Comparison of ENCODE assay signal across 7 cellular contexts in the genomic region with DNA sequence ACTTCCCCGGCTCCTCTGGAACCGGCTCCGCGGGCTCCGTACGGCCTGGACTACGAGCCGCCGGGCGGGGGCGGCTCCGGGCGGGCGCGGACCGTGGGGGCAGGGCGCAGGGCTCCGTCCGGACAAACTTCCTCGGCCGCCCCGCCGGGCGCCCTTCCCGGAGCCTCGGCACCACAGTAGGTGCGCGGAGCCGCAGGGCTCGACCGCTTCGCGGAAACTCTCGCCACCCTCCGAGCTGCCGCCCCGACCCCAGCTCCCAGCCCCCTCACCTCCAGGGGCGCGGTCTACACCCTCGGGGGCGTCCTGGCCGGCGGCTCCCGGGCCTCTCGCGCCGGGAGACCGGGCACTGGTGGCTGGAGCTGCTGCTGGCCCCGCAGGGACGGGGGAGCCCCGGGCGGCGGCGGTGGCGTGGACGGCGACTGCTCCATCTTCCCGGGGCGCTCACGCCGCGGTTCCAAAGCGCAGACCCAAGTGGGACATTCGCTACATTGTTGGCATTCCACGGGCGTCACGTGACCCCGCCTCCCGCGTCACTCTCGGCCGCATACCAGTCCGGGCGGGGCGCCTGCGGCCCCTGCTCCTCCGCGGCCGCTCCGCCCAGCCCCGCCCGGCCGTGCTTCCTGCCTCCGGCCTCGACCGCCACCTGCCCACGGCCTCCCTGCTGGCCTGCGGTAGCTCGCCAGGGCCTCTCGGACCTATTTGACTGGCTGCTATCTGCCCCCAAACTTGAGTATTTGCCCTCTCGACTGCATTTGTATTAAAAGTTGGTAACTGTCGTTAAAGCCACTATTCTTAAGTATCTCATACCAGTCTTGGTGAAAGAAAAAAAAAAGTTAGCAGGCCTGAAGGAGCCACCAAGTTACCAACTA. TPM values are rescaled to one million over a fixed set of nuclear protein-coding genes. Genes with fewer than 3 reads are reported as not detected.
DNase-seq lines count a peak whose midpoint lies in the region; ATAC-seq, FAIRE-seq and TF ChIP-seq lines count a peak whose summit lies in the region.

A gene (minus strand): TSS at position 510 of the 869 bp plus-strand sequence. CDS start 15,560 bp downstream, outside the sequence.

- no peaks in the 10 kb centered on the region for H3K9me3 ChIP-seq in kidney (ENCODE audit: control insufficient read depth in 1 of 2, low read length in 2 of 2)
- no peaks in the 10 kb centered on the region for H3K9me3 ChIP-seq in spleen

- H3K27ac ChIP-seq in cingulate gyrus (ENCODE audit: low read depth, low read length), result peak within 1 kb of the TSS; percentile 75
- peak within 1 kb of the TSS; percentile 95 to 99 for H3K27ac ChIP-seq in kidney (ENCODE audit: low read depth in 2 of 2, low read length in 2 of 2)
- H3K27ac ChIP-seq in spleen, result peak within 1 kb of the TSS; percentile 94 to 99 (median 98)

- 0 to 1% (median 0%) methylated on average over 54 to 92 of the region's 92 CpGs for WGBS in spleen, 5 donors

- FAIRE-seq in kidney (lab: Jason Lieb, UNC), result no peak

- no peaks in the 10 kb centered on the region for H3K36me3 ChIP-seq in kidney (ENCODE audit: control insufficient read depth in 1 of 2, insufficient read depth in 2 of 2, low read length in 2 of 2)
- no peaks in the 10 kb centered on the region for H3K36me3 ChIP-seq in spleen

- H3K4me3 ChIP-seq in kidney (ENCODE audit: low read length in 2 of 2) (peak within 1 kb of the TSS; percentile 66 to 71), spleen (peak within 1 kb of the TSS; percentile 80 to 95 (median 89))

- peak; percentile 37 for TF ChIP-seq CTCF in kidney (IDR thresholded peaks at IDR 0.05; ENCODE audit: borderline replicate concordance, extremely low read depth, insufficient read depth)
- TF ChIP-seq CTCF in spleen (IDR thresholded peaks at IDR 0.05 in 8 of 11, conservative IDR thresholded peaks at IDR 0.05 in 3 of 11), result peak in 3 of 11 experiments; percentile 24 to 45 (median 35)

- H3K9ac ChIP-seq in kidney (ENCODE audit: low read length in 2 of 2), result peak within 1 kb of the TSS; percentile 63 to 88

- H3K4me1 ChIP-seq in kidney (ENCODE audit: control insufficient read depth in 1 of 2, insufficient read depth in 1 of 2, low read depth in 1 of 2, low read length in 2 of 2), result peaks cover 0 to 6% of the 10 kb centered on the region in 2 donors
- peaks cover 9 to 72% (median 37%) of the 10 kb centered on the region in 6 donors for H3K4me1 ChIP-seq in spleen

- no peak for TF ChIP-seq POLR2A in spleen (IDR thresholded peaks at IDR 0.05)

- intact Hi-C loops in kidney (cut with DNase I) (no loop called here), spleen (cut with DNase I; ENCODE audit: low total_unique reads) (no loop called here)

- ATAC-seq in GM18498 (IDR thresholded peaks at IDR 0.05; ENCODE audit: unreplicated experiment), result peak; percentile 91
- ATAC-seq in HG02571 (IDR thresholded peaks at IDR 0.05; ENCODE audit: unreplicated experiment), result peak; percentile 93

- H3K27me3 ChIP-seq in spleen (replicated peaks in 1 of 7), result peaks cover 0 to 32% (median 13%) of the 10 kb centered on the region in 7 donors

- DNase-seq in NCI-H1105 (lab: John Stamatoyannopoulos, UW) (peak; percentile 7), kidney (peak; percentile 98), spleen (peak; percentile 98)
- peak; percentile 18 to 47 for DNase-seq in activated CD4-positive, alpha-beta T cell treated with anti-CD3 and anti-CD28 coated beads for 24 hours (ENCODE audit: low read depth in 2 of 2)

RNA-seq across cellular contexts. Expression of the gene that starts here (rescaled TPM):
- total RNA-seq in kidney (26.3 TPM), spleen (10 to 100 TPM; 20.9 to 34.6 (median 29.3) TPM)
- polyA plus RNA-seq in kidney (ENCODE audit: insufficient read depth, low read depth, low replicate concordance) (5.5 TPM), spleen (1 to 10 TPM; 2.5 to 5.8 (median 2.7) TPM)

Comparison
In these comparisons a context has a peak if more than half of its experiments do, and no peak if none do; other contexts are left out.
1. Peak in every context shown above with its lines: DNase-seq, ATAC-seq, H3K4me3 ChIP-seq and H3K27ac ChIP-seq.
2. DNase-seq: peak in every context shown above with its lines; median percentile 98 in kidney; 98 in spleen; 32 in activated CD4-positive, alpha-beta T cell treated with anti-CD3 and anti-CD28 coated beads for 24 hours; 7 in NCI-H1105.